ENCODE assay signal across 1 cellular context in genomic region chr18:39500320-39500719, GRCh38.
TF ChIP-seq lines count a peak whose summit lies in the region.

No MANE protein-coding gene starts in this region.

TF ChIP-seq in GM23338, 12 proteins besides CTCF, POLR2A, EP300 and RAD21 (continued from another document):
- TF ChIP-seq ZNF462 (CRISPR knock-in tag; IDR thresholded peaks at IDR 0.05) (no peak), POLR2AphosphoS5 (IDR thresholded peaks at IDR 0.05; ENCODE audit: low read depth) (no peak), EZH2 (IDR thresholded peaks at IDR 0.05; ENCODE audit: low read depth, unreplicated experiment) (no peak)
